ENCODE assay signal across 8 cellular contexts in the genomic region with DNA sequence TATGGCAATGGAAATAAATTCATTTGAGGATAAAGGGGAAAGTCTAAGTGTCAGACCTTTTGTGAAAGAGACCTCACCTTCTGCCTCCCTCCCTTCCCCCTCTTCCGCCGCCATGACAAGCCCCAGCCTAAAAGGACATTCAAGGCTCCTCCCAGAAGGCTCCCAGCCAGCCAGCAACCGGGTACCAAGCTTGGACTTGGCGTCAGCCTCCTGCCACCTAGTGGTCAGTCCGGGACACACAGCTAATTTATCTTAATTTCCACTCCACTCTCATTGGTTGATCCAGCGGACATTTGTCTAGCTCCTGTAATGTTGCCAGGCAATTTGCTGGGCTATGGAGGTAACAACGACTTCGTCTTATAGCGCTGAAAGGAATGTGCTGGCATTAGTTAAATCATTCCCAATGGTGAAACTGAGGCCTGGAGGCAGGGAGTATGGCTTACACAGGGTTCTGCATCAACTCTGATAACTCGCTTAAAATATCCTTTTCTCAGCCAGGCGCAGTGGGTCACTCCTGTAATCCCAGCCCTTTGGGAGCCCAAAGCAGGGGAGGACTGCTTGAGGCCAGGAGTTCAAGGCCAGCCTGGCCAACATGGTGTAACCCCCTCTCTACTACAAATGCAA. TPM values are rescaled to one million over a fixed set of nuclear protein-coding genes. Genes with fewer than 3 reads are reported as not detected.
DNase-seq lines count a peak whose midpoint lies in the region; ATAC-seq and TF ChIP-seq lines count a peak whose summit lies in the region.

No MANE protein-coding gene starts in this region.

- no peak overlapping the region for H3K4me3 ChIP-seq in CD8-positive, alpha-beta T cell (ENCODE audit: low read depth, low read length)

- POLR2A ChIA-PET in CD8-positive, alpha-beta T cell (lab: Charles Lee) = no interaction called here
- POLR2A ChIA-PET in activated CD4-positive, alpha-beta T cell treated with anti-CD3 and anti-CD28 coated beads, Interleukin-2, amount 10 ng/mL, durations not matched to agents 7 days and 5 days (lab: Charles Lee) = no interaction called here

- peak; percentile 63 for TF ChIP-seq CTCF in CD8-positive, alpha-beta T cell (IDR thresholded peaks at IDR 0.05)

- CTCF ChIA-PET in CD8-positive, alpha-beta T cell (lab: Charles Lee) = interaction anchor here (1.2 to 3.1 kb wide), 9 partner anchors 13 to 359 kb away, joined by 3 to 22 read pairs (median 5); no protein-coding TSS in a partner anchor
- CTCF ChIA-PET in activated CD4-positive, alpha-beta T cell treated with anti-CD3 and anti-CD28 coated beads, Interleukin-2, amount 10 ng/mL, durations not matched to agents 7 days and 5 days (lab: Charles Lee) = interaction anchor here (0.9 to 2.6 kb wide), 7 partner anchors 11 to 329 kb away, joined by 3 to 8 read pairs (median 4); no protein-coding TSS in a partner anchor

- H3K27ac ChIP-seq in CD8-positive, alpha-beta T cell (ENCODE audit: low read depth, low read length) = no peak overlapping the region

- ATAC-seq in CD8-positive, alpha-beta T cell = peak; percentile 63
- ATAC-seq in GM19395 (IDR thresholded peaks at IDR 0.05; ENCODE audit: unreplicated experiment) (peak; percentile 100), HG03457 (IDR thresholded peaks at IDR 0.05; ENCODE audit: unreplicated experiment) (peak; percentile 100)

- H3K9me3 ChIP-seq in CD8-positive, alpha-beta T cell (ENCODE audit: low read length) = no peaks in the 10 kb centered on the region

- H3K9me3 Mint-ChIP-seq in CD8-positive, alpha-beta T cell = no peaks in the 10 kb centered on the region
- H3K9me3 Mint-ChIP-seq in activated CD4-positive, alpha-beta T cell treated with anti-CD3 and anti-CD28 coated beads, Interleukin-2, amount 10 ng/mL, durations not matched to agents 7 days and 5 days = no peaks in the 10 kb centered on the region

- peak; percentile 16 to 62 (median 42) for DNase-seq in CD8-positive, alpha-beta T cell
- DNase-seq in NCI-H524 treated with DMSO at 0.1 percent for 48 hours (lab: John Stamatoyannopoulos, UW) (peak; percentile 80), lung microvascular endothelial cell (ENCODE audit: low read depth in 2 of 2) (peak; percentile 89 to 91)
- peak; percentile 75 for DNase-seq in activated CD4-positive, alpha-beta T cell treated with anti-CD3 and anti-CD28 coated beads, Interleukin-2, amount 10 ng/mL, durations not matched to agents 7 days and 5 days
- peak; percentile 25 for DNase-seq in effector CD4-positive, alpha-beta T cell
- DNase-seq in stimulated activated CD8-positive, alpha-beta memory T cell treated with anti-CD3 and anti-CD28 coated beads, Interleukin-12 subunit alpha, Interleukin-12 subunit beta, amount 100 ng/mL, for 4 hours (ENCODE audit: low read depth) = peak; percentile 5

- no peak overlapping the region for H3K27ac Mint-ChIP-seq in CD8-positive, alpha-beta T cell
- no peak overlapping the region for H3K27ac Mint-ChIP-seq in activated CD4-positive, alpha-beta T cell treated with anti-CD3 and anti-CD28 coated beads, Interleukin-2, amount 10 ng/mL, durations not matched to agents 7 days and 5 days

- no peaks in the 10 kb centered on the region for H3K36me3 ChIP-seq in CD8-positive, alpha-beta T cell (ENCODE audit: insufficient read depth, low read length)

- H3K4me1 Mint-ChIP-seq in CD8-positive, alpha-beta T cell (ENCODE audit: low read depth) = no peaks in the 10 kb centered on the region
- H3K4me1 Mint-ChIP-seq in activated CD4-positive, alpha-beta T cell treated with anti-CD3 and anti-CD28 coated beads, Interleukin-2, amount 10 ng/mL, durations not matched to agents 7 days and 5 days = no peaks in the 10 kb centered on the region

- no peaks in the 10 kb centered on the region for H3K4me1 ChIP-seq in CD8-positive, alpha-beta T cell (ENCODE audit: insufficient read depth, low read length)

- no peaks in the 10 kb centered on the region for H3K27me3 ChIP-seq in CD8-positive, alpha-beta T cell (ENCODE audit: insufficient read depth, low read length)

- H3K27me3 Mint-ChIP-seq in CD8-positive, alpha-beta T cell (ENCODE audit: low read depth) = peaks cover 14% of the 10 kb centered on the region
- peaks cover 2% of the 10 kb centered on the region for H3K27me3 Mint-ChIP-seq in activated CD4-positive, alpha-beta T cell treated with anti-CD3 and anti-CD28 coated beads, Interleukin-2, amount 10 ng/mL, durations not matched to agents 7 days and 5 days

- H3K4me3 Mint-ChIP-seq in CD8-positive, alpha-beta T cell = no peak overlapping the region
- no peak overlapping the region for H3K4me3 Mint-ChIP-seq in activated CD4-positive, alpha-beta T cell treated with anti-CD3 and anti-CD28 coated beads, Interleukin-2, amount 10 ng/mL, durations not matched to agents 7 days and 5 days

- intact Hi-C loops in CD8-positive, alpha-beta T cell (cut with DNase I, micrococcal nuclease) = loop anchor here in 1 of 2 experiments (1.0 kb wide), 1 partner anchor 327 kb away; no protein-coding TSS in a partner anchor

- no peaks in the 10 kb centered on the region for H3K36me3 Mint-ChIP-seq in CD8-positive, alpha-beta T cell
- no peaks in the 10 kb centered on the region for H3K36me3 Mint-ChIP-seq in activated CD4-positive, alpha-beta T cell treated with anti-CD3 and anti-CD28 coated beads, Interleukin-2, amount 10 ng/mL, durations not matched to agents 7 days and 5 days (ENCODE audit: low read depth)

RNA-seq across cellular contexts. Expression of gene CLEC3A, which starts 19.3 kb away (rescaled TPM):
- not detected for total RNA-seq in CD8-positive, alpha-beta T cell
- not detected for total RNA-seq in activated CD4-positive, alpha-beta T cell treated with anti-CD3 and anti-CD28 coated beads, Interleukin-2, amount 10 ng/mL, durations not matched to agents 7 days and 5 days
- not detected in 2 replicates for total RNA-seq in lung microvascular endothelial cell

Comparison
In these comparisons a context has a peak if more than half of its experiments do, and no peak if none do; other contexts are left out.
1. DNase-seq: peak in every context shown above with its lines; median percentile 90 in lung microvascular endothelial cell; 80 in NCI-H524 treated with DMSO at 0.1 percent for 48 hours; 75 in activated CD4-positive, alpha-beta T cell treated with anti-CD3 and anti-CD28 coated beads, Interleukin-2, amount 10 ng/mL, durations not matched to agents 7 days and 5 days; 42 in CD8-positive, alpha-beta T cell; 25 in effector CD4-positive, alpha-beta T cell; 5 in stimulated activated CD8-positive, alpha-beta memory T cell treated with anti-CD3 and anti-CD28 coated beads, Interleukin-12 subunit alpha, Interleukin-12 subunit beta, amount 100 ng/mL, for 4 hours.